ENCODE assay signal across 8 cellular contexts in the genomic region with DNA sequence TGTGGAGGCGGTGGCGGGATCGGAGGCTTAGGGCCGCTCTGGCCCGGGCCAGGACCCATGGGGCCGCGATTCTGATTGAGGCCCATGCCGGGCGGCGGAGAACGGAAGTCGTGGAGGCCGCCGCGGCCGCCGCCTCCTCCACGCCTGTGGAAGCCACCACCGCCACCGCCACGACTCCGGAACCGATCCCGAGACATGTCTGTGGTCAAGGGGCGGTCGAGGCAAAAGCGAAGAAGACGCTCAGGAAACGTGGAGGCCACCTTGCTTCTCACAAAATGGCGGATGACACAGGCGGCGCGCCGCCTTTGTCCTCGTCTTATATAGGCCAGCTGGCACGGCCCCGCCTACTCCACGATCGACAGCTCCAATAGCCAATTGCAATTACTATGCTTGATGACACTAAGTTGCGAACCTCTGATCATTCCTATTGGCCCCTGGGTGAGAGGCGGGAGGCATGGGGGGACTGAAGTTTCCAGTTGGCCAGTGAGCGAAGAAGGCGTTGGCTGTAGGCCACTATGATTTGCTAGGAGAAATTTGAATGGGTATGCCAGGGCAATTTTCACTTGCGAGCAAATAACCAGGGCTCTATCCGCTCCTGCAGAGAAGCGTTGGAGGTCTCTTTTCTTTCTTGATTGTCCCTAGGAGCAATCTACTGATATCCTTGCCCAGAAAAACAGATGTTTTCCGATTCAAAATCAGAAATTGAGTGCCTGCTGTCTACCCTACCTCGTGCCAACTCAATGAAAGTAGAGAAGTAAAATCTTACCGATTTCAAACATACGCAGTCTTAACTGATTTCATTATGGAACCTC. TPM values are rescaled to one million over a fixed set of nuclear protein-coding genes. Genes with fewer than 3 reads are reported as not detected.
DNase-seq lines count a peak whose midpoint lies in the region; FAIRE-seq and TF ChIP-seq lines count a peak whose summit lies in the region.

SFPQ (minus strand) TSS at position 293 of the 812 bp plus-strand sequence; CDS start at position 197, 96 bp downstream.

- H2BK5ac ChIP-seq in neuronal stem cell (ENCODE audit: low read length): peak within 1 kb of the TSS; percentile 98

- H3K79me1 ChIP-seq in neuronal stem cell (ENCODE audit: low read depth, low read length): peaks cover 11% of the 10 kb centered on the region

- peak within 1 kb of the TSS; percentile 96 for H4K8ac ChIP-seq in neuronal stem cell (ENCODE audit: low read depth, low read length)

- peak within 1 kb of the TSS; percentile 100 for H3K18ac ChIP-seq in neuronal stem cell (ENCODE audit: low read length)

- H3K9me3 Mint-ChIP-seq in activated naive CD4-positive, alpha-beta T cell treated with anti-CD3 and anti-CD28 coated beads for 36 hours: no peaks in the 10 kb centered on the region

- no peaks in the 10 kb centered on the region for H3K27me3 Mint-ChIP-seq in activated naive CD4-positive, alpha-beta T cell treated with anti-CD3 and anti-CD28 coated beads for 36 hours (ENCODE audit: low read depth)

- H3K23ac ChIP-seq in neuronal stem cell (ENCODE audit: low read depth, low read length, poor library complexity): peak within 1 kb of the TSS; percentile 100

- peak within 1 kb of the TSS; percentile 85 for H2BK15ac ChIP-seq in neuronal stem cell (ENCODE audit: low read length)

- no CpG with 5 or more reads among the region's 50 CpGs for WGBS in neuronal stem cell (ENCODE audit: extremely low coverage in 2 of 2, insufficient read length in 2 of 2, insufficient replicate concordance in 1 of 2), 2 donors

- H3K4me3 Mint-ChIP-seq in activated naive CD4-positive, alpha-beta T cell treated with anti-CD3 and anti-CD28 coated beads for 36 hours: peak within 1 kb of the TSS; percentile 96

- peak within 1 kb of the TSS; percentile 100 for H3K4ac ChIP-seq in neuronal stem cell (ENCODE audit: low read length)

- H3K27ac Mint-ChIP-seq in activated naive CD4-positive, alpha-beta T cell treated with anti-CD3 and anti-CD28 coated beads for 36 hours: peak within 1 kb of the TSS; percentile 98

- peak within 1 kb of the TSS; percentile 100 for H2AK5ac ChIP-seq in neuronal stem cell (ENCODE audit: low read depth, low read length)

- peak within 1 kb of the TSS; percentile 96 for H2BK120ac ChIP-seq in neuronal stem cell (ENCODE audit: low read depth, low read length)

- H3K27ac ChIP-seq in neuronal stem cell (replicated peaks; ENCODE audit: low read length): peak within 1 kb of the TSS; percentile 80

- no peak within 1 kb of the TSS for H2BK12ac ChIP-seq in neuronal stem cell (ENCODE audit: low read length)

- H3K4me3 ChIP-seq in HFF-Myc (replicated peaks; ENCODE audit: low read depth, low read length) (peak within 1 kb of the TSS; percentile 94), neuronal stem cell (ENCODE audit: low read length in 2 of 2) (peak within 1 kb of the TSS; percentile 85 to 99)

- peaks cover 39% of the 10 kb centered on the region for H3K4me1 Mint-ChIP-seq in activated naive CD4-positive, alpha-beta T cell treated with anti-CD3 and anti-CD28 coated beads for 36 hours (ENCODE audit: low read depth)

- intact Hi-C loops in activated naive CD4-positive, alpha-beta T cell treated with anti-CD3 and anti-CD28 coated beads for 36 hours (cut with micrococcal nuclease): loop anchor here (1.0 to 10.0 kb wide), 14 partner anchors 75 to 962 kb away; partner anchors contain the start of genes AGO3, C1orf216, CLSPN and KIAA0319L

- CTCF ChIA-PET in activated naive CD4-positive, alpha-beta T cell treated with anti-CD3 and anti-CD28 coated beads for 36 hours (lab: Charles Lee): no interaction called here

- peaks cover 43% of the 10 kb centered on the region for H3K36me3 Mint-ChIP-seq in activated naive CD4-positive, alpha-beta T cell treated with anti-CD3 and anti-CD28 coated beads for 36 hours (ENCODE audit: low read depth)

- peak within 1 kb of the TSS; percentile 100 for H3K9ac ChIP-seq in neuronal stem cell (ENCODE audit: low read depth, low read length, poor library complexity)

- peaks cover 27 to 38% of the 10 kb centered on the region in 2 donors for H3K36me3 ChIP-seq in neuronal stem cell (replicated peaks in 1 of 2; ENCODE audit: control insufficient read depth in 2 of 2, insufficient read depth in 2 of 2, low read length in 2 of 2)

- TF ChIP-seq CTCF in HFF-Myc (IDR thresholded peaks at IDR 0.05; ENCODE audit: low read depth, low read length, missing control alignments) (no peak), subcutaneous adipose tissue (IDR thresholded peaks at IDR 0.05; ENCODE audit: low read depth) (no peak)

- H3K4me1 ChIP-seq in neuronal stem cell (ENCODE audit: control insufficient read depth in 2 of 2, insufficient read depth in 1 of 2, low read depth in 1 of 2, low read length in 2 of 2): peaks cover 5 to 9% of the 10 kb centered on the region in 2 donors

- H2AFZ ChIP-seq in neuronal stem cell (ENCODE audit: low read length): peak within 1 kb of the TSS; percentile 83

- peak; percentile 95 for DNase-seq in GM04503 (ENCODE audit: low read depth)
- DNase-seq in HFF-Myc (ENCODE audit: extremely low read depth, low read depth): peak; percentile 99
- peak; percentile 99 for DNase-seq in NAMALWA (ENCODE audit: low spot score)
- peak; percentile 98 for DNase-seq in SK-N-DZ (ENCODE audit: low spot score)
- peak; percentile 98 for DNase-seq in activated naive CD4-positive, alpha-beta T cell treated with anti-CD3 and anti-CD28 coated beads for 36 hours
- DNase-seq in frontal cortex (ENCODE audit: low spot score in 2 of 2): peak; percentile 97 to 98
- DNase-seq in neuronal stem cell (ENCODE audit: low spot score): peak; percentile 99

- peak within 1 kb of the TSS; percentile 100 for H3K14ac ChIP-seq in neuronal stem cell (ENCODE audit: low read length)

- H3K9me3 ChIP-seq in neuronal stem cell (replicated peaks in 1 of 2; ENCODE audit: control insufficient read depth in 2 of 2, insufficient read depth in 1 of 2, low read depth in 1 of 2, low read length in 2 of 2): no peaks in the 10 kb centered on the region

- no peaks in the 10 kb centered on the region for H3K27me3 ChIP-seq in neuronal stem cell (ENCODE audit: control insufficient read depth in 3 of 3, insufficient read depth in 3 of 3, low read depth in 1 of 3, low read length in 3 of 3)

- peak within 1 kb of the TSS; percentile 99 for H4K91ac ChIP-seq in neuronal stem cell (ENCODE audit: low read depth, low read length, poor library complexity)

- H3K4me2 ChIP-seq in neuronal stem cell (ENCODE audit: insufficient read depth, low read length, poor library complexity, severe bottlenecking): peak within 1 kb of the TSS; percentile 40

- FAIRE-seq in frontal cortex (lab: Jason Lieb, UNC): peak; percentile 97

RNA-seq across cellular contexts. Expression of gene SFPQ, which starts in this region (rescaled TPM):
- 364 and 419 TPM in 2 replicates for polyA plus RNA-seq in SK-N-DZ (2014; cell fraction: cytosol; rRNA removed)
- polyA plus RNA-seq in SK-N-DZ (2014; cell fraction: nucleus; rRNA removed): 550 and 751 TPM in 2 replicates
- 100 to 1,000 TPM; 260 to 269 TPM for total RNA-seq in activated naive CD4-positive, alpha-beta T cell treated with anti-CD3 and anti-CD28 coated beads for 36 hours
- total RNA-seq in frontal cortex (364 TPM), subcutaneous adipose tissue (100 to 1,000 TPM; 163 to 267 (median 218) TPM)
- 238 TPM for polyA plus RNA-seq in neuronal stem cell (2013, experiment 1 of 2)
- 240 TPM for polyA plus RNA-seq in neuronal stem cell (2013, experiment 2 of 2)

Comparison
In these comparisons a context has a peak if more than half of its experiments do, and no peak if none do; other contexts are left out.
1. Peak in every context shown above with its lines: DNase-seq, H3K4me3 ChIP-seq and H3K27ac ChIP-seq.